ENCODE assay signal across 20 cellular contexts in the genomic region with DNA sequence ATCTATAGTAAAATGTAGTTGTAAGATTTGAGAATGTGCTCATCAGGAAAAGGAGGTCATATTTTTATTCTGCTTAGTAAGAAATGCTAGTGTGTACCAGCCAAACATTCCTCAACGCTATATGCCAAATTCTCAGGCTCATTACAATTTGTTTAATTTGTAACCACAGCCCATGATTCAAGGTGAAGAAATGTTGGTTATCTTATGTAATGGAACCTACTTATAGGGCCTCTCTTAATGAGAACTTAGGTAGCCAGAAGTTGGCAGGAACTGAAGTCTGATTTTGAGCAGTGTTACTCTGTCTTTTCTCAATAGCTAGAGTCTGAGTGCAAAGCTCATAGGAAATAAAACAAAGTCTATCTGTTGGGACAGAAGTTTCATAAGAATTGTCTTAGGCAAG.
DNase-seq lines count a peak whose midpoint lies in the region; ATAC-seq and TF ChIP-seq lines count a peak whose summit lies in the region.
"Had no signal": no experiment of that assay in that cellular context is flagged by ENCODE, and none has a peak within 500 bp of the region (broad histone marks: within the 10 kb centered on the region; RNA-seq: fewer than 3 reads in every experiment).

No MANE protein-coding gene starts in this region.

- no peak overlapping the region for H2AFZ ChIP-seq in SK-N-SH (ENCODE audit: low read depth)

- H3K9me3 ChIP-seq in SK-N-SH: no peaks in the 10 kb centered on the region
- H3K9me3 ChIP-seq in upper lobe of right lung: no peaks in the 10 kb centered on the region
- H3K9me3 ChIP-seq in adrenal gland (replicated peaks in 1 of 3): no peaks in the 10 kb centered on the region
- H3K9me3 ChIP-seq: HAP-1 had no signal

- POLR2A ChIA-PET in SK-N-SH (lab: Yijun Ruan, JAX): no interaction called here

- H3K4me2 ChIP-seq in SK-N-SH: 0 out of 2 replicates have a peak overlapping the region, but pooled peaks have one; percentile 13

- H3K4me3 ChIP-seq in SK-N-SH (ENCODE audit: low read depth in 2 of 2, low read length in 1 of 2): no peak overlapping the region
- H3K4me3 ChIP-seq in foreskin fibroblast (ENCODE audit: low read depth in 1 of 2, low read length in 2 of 2): no peak overlapping the region
- no peak overlapping the region for H3K4me3 ChIP-seq in upper lobe of right lung
- H3K4me3 ChIP-seq in adrenal gland: no peak overlapping the region
- H3K4me3 ChIP-seq: cardiac muscle cell, HAP-1 had no signal

- intact Hi-C loops in upper lobe of right lung (cut with DNase I) (no loop called here), adrenal gland (cut with DNase I) (no loop called here)

- CTCF ChIA-PET in SK-N-SH (lab: Yijun Ruan, JAX): no interaction called here

- TF ChIP-seq RAD21 in SK-N-SH (IDR thresholded peaks at IDR 0.05; ENCODE audit: low read length): no peak

- H3K9ac ChIP-seq in SK-N-SH: no peak overlapping the region

- no peak for TF ChIP-seq CTCF in SK-N-SH (IDR thresholded peaks at IDR 0.05)
- TF ChIP-seq CTCF in foreskin fibroblast (IDR thresholded peaks at IDR 0.05; ENCODE audit: low read depth, low read length): no peak
- no peak for TF ChIP-seq CTCF in upper lobe of right lung (IDR thresholded peaks at IDR 0.05)
- TF ChIP-seq CTCF in adrenal gland (IDR thresholded peaks at IDR 0.05): no peak

- no peaks in the 10 kb centered on the region for H3K4me1 ChIP-seq in SK-N-SH (ENCODE audit: control insufficient read depth in 1 of 2, insufficient read depth in 2 of 2, low read depth in 1 of 2, low read length in 1 of 2)
- H3K4me1 ChIP-seq in upper lobe of right lung: no peaks in the 10 kb centered on the region
- no peaks in the 10 kb centered on the region for H3K4me1 ChIP-seq in adrenal gland (replicated peaks in 1 of 2)

- H3K9me2 ChIP-seq in SK-N-SH: no peaks in the 10 kb centered on the region

- no peak overlapping the region for H3K27ac ChIP-seq in SK-N-SH (ENCODE audit: low read depth in 2 of 2, low read length in 1 of 2)
- H3K27ac ChIP-seq in upper lobe of right lung: no peak overlapping the region
- no peak overlapping the region for H3K27ac ChIP-seq in adrenal gland
- H3K27ac ChIP-seq: cardiac muscle cell had no signal

- no peaks in the 10 kb centered on the region for H3K36me3 ChIP-seq in SK-N-SH (replicated peaks in 1 of 2; ENCODE audit: control insufficient read depth in 1 of 2, insufficient read depth in 2 of 2, low read length in 1 of 2)
- no peaks in the 10 kb centered on the region for H3K36me3 ChIP-seq in upper lobe of right lung
- H3K36me3 ChIP-seq in adrenal gland (replicated peaks in 1 of 2): no peaks in the 10 kb centered on the region
- H3K36me3 ChIP-seq: cardiac muscle cell, HAP-1 had no signal

- H4K20me1 ChIP-seq in SK-N-SH (ENCODE audit: insufficient read depth): no peaks in the 10 kb centered on the region

- TF ChIP-seq EP300 in SK-N-SH (IDR thresholded peaks at IDR 0.05; ENCODE audit: borderline replicate concordance in 1 of 2, low read depth in 1 of 2, low read length in 1 of 2): no peak

- TF ChIP-seq POLR2A in adrenal gland (IDR thresholded peaks at IDR 0.05): no peak

- 13% methylated on average over 1 of the region's 1 CpG for WGBS in SK-N-SH (ENCODE audit: low lambda C conversion rate)
- 67 to 78% (median 70%) methylated on average over 1 of the region's 1 CpG for WGBS in adrenal gland, 4 donors

- ATAC-seq in SK-N-SH treated with all-trans-retinoic acid at 6 μM for 48 hours (no peak), upper lobe of right lung (peak; percentile 41)
- ATAC-seq: stimulated activated naive CD8-positive, alpha-beta T cell treated with anti-CD3 and anti-CD28 coated beads, Interleukin-15, Interleukin-2, amounts not matched to agents 100 U/mL and 50 U/mL, for 24 hours had no signal

- DNase-seq in SK-N-SH (no peak), astrocyte of the hippocampus (ENCODE audit: low read depth, low spot score) (peak; percentile 60), foreskin fibroblast (peak; percentile 29 to 50), upper lobe of right lung (no peak), NCI-H526 (lab: John Stamatoyannopoulos, UW) (no peak), adrenal gland (no peak), inferior parietal cortex (ENCODE audit: extremely low spot score) (no peak)
- DNase-seq: activated CD4-positive, alpha-beta T cell treated with anti-CD3 and anti-CD28 coated beads for 4 hours; activated naive CD4-positive, alpha-beta T cell treated with anti-CD3 and anti-CD28 coated beads, Interleukin-2, amount 10 ng/mL, durations not matched to agents 7 days and 5 days; CD8-positive, alpha-beta memory T cell; Karpas-422; NCI-H1436 treated with DMSO at 0.1 percent for 48 hours; NCI-H345; nephron progenitor cell; stimulated activated CD4-positive, alpha-beta T cell treated with anti-CD3 and anti-CD28 coated beads, Interleukin-15, amount 100 ng/mL, for 24 hours; stimulated activated naive CD8-positive, alpha-beta T cell treated with anti-CD3 and anti-CD28 coated beads, Interleukin-15, Interleukin-2, amounts not matched to agents 100 U/mL and 50 U/mL, for 24 hours; T1000 had no signal

- H3F3A ChIP-seq in SK-N-SH (replicated peaks; ENCODE audit: insufficient read depth): no peaks in the 10 kb centered on the region

- H3K27me3 ChIP-seq in SK-N-SH (ENCODE audit: insufficient read depth) (no peaks in the 10 kb centered on the region), upper lobe of right lung (no peaks in the 10 kb centered on the region), adrenal gland (no peaks in the 10 kb centered on the region)
- H3K27me3 ChIP-seq: cardiac muscle cell had no signal

- H3K79me2 ChIP-seq in SK-N-SH (ENCODE audit: insufficient read depth): no peaks in the 10 kb centered on the region

TF ChIP-seq in SK-N-SH, 30 proteins besides CTCF, POLR2A, EP300 and RAD21 (continues in another document):
- no peak for TF ChIP-seq TCF12 (IDR thresholded peaks at IDR 0.05)
- TF ChIP-seq, protein P1, sequence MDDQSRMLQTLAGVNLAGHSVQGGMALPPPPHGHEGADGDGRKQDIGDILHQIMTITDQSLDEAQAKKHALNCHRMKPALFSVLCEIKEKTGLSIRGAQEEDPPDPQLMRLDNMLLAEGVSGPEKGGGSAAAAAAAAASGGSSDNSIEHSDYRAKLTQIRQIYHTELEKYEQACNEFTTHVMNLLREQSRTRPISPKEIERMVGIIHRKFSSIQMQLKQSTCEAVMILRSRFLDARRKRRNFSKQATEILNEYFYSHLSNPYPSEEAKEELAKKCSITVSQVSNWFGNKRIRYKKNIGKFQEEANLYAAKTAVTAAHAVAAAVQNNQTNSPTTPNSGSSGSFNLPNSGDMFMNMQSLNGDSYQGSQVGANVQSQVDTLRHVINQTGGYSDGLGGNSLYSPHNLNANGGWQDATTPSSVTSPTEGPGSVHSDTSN (IDR thresholded peaks at IDR 0.05): no peak
- TF ChIP-seq GABPA (IDR thresholded peaks at IDR 0.05; ENCODE audit: low read depth): no peak
- TF ChIP-seq SIN3A (IDR thresholded peaks at IDR 0.05; ENCODE audit: borderline replicate concordance, low read depth, low read length): no peak
- TF ChIP-seq POLR2AphosphoS5 (IDR thresholded peaks at IDR 0.05; ENCODE audit: low read depth, low read length): no peak
- TF ChIP-seq CHD2 (IDR thresholded peaks at IDR 0.05; ENCODE audit: low read length, partially characterized antibody): no peak
- no peak for TF ChIP-seq JUND (IDR thresholded peaks at IDR 0.05)
- TF ChIP-seq, protein P2, sequence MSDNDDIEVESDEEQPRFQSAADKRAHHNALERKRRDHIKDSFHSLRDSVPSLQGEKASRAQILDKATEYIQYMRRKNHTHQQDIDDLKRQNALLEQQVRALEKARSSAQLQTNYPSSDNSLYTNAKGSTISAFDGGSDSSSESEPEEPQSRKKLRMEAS (IDR thresholded peaks at IDR 0.05; ENCODE audit: low read depth): no peak
- TF ChIP-seq SMC3 (IDR thresholded peaks at IDR 0.05; ENCODE audit: low read depth, low read length): no peak
- TF ChIP-seq RFX5 (IDR thresholded peaks at IDR 0.05; ENCODE audit: low read length): no peak

TF ChIP-seq in SK-N-SH treated with all-trans-retinoic acid at 6 μM for 48 hours, 23 proteins besides CTCF, POLR2A, EP300 and RAD21 (continues in another document):
- TF ChIP-seq TCF4 (CRISPR knock-in tag; IDR thresholded peaks at IDR 0.05; ENCODE audit: borderline replicate concordance) (no peak), CSDC2 (CRISPR knock-in tag; IDR thresholded peaks at IDR 0.05) (no peak), ISL1 (CRISPR knock-in tag; IDR thresholded peaks at IDR 0.05) (no peak), OSR1 (CRISPR knock-in tag; IDR thresholded peaks at IDR 0.05) (no peak), ARNTL (CRISPR knock-in tag; IDR thresholded peaks at IDR 0.05; ENCODE audit: borderline replicate concordance, low read depth) (no peak), BACH2 (CRISPR knock-in tag; IDR thresholded peaks at IDR 0.05; ENCODE audit: borderline replicate concordance) (no peak)
- TF ChIP-seq, protein P3, sequence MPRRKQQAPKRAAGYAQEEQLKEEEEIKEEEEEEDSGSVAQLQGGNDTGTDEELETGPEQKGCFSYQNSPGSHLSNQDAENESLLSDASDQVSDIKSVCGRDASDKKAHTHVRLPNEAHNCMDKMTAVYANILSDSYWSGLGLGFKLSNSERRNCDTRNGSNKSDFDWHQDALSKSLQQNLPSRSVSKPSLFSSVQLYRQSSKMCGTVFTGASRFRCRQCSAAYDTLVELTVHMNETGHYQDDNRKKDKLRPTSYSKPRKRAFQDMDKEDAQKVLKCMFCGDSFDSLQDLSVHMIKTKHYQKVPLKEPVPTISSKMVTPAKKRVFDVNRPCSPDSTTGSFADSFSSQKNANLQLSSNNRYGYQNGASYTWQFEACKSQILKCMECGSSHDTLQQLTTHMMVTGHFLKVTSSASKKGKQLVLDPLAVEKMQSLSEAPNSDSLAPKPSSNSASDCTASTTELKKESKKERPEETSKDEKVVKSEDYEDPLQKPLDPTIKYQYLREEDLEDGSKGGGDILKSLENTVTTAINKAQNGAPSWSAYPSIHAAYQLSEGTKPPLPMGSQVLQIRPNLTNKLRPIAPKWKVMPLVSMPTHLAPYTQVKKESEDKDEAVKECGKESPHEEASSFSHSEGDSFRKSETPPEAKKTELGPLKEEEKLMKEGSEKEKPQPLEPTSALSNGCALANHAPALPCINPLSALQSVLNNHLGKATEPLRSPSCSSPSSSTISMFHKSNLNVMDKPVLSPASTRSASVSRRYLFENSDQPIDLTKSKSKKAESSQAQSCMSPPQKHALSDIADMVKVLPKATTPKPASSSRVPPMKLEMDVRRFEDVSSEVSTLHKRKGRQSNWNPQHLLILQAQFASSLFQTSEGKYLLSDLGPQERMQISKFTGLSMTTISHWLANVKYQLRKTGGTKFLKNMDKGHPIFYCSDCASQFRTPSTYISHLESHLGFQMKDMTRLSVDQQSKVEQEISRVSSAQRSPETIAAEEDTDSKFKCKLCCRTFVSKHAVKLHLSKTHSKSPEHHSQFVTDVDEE (CRISPR knock-in tag; IDR thresholded peaks at IDR 0.05): no peak

Comparison
In these comparisons a context has a peak if more than half of its experiments do, and no peak if none do; other contexts are left out.
1. DNase-seq: peak in astrocyte of the hippocampus (single experiment) and foreskin fibroblast (2 of 2); none in SK-N-SH (single experiment), upper lobe of right lung (single experiment), NCI-H526 (0 of 2), adrenal gland (0 of 7) and inferior parietal cortex (single experiment).